ENCODE assay signal across 11 cellular contexts in the genomic region with DNA sequence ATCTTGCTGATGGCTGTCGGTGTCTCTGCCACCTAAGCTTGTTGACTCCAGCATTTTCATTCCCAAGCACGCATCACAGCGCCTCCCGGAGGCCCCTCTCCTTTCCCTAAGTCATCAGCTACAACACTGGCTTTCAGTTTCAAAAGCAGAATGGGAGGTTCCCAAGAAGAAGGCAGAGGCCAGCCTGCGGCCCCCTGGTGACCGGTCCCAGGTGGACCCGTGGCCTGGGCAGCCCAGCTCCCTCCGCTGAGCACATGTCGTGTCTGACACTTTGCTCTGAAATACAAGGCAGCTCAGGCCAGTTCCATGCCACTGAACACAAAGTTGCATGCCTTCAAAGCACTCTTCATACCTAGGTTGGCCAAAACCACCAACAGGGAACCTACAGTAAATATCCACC. TPM values are rescaled to one million over a fixed set of nuclear protein-coding genes. Genes with fewer than 3 reads are reported as not detected.
DNase-seq lines count a peak whose midpoint lies in the region; ATAC-seq and TF ChIP-seq lines count a peak whose summit lies in the region.
"Had no signal": no experiment of that assay in that cellular context is flagged by ENCODE, and none has a peak within 500 bp of the region (broad histone marks: within the 10 kb centered on the region; RNA-seq: fewer than 3 reads in every experiment).

No MANE protein-coding gene starts in this region.

- peaks cover 45 to 54% of the 10 kb centered on the region in 2 donors for H3K36me3 Mint-ChIP-seq in CD14-positive monocyte

- peaks cover 54% of the 10 kb centered on the region for H3K4me1 Mint-ChIP-seq in CD14-positive monocyte

- H3K4me1 ChIP-seq in ovary (ENCODE audit: insufficient read depth): peaks cover 40% of the 10 kb centered on the region

- peak overlapping the region in 4 of 7 donors; percentile 0 to 75 (median 64) for H3K27ac Mint-ChIP-seq in CD14-positive monocyte
- H3K27ac Mint-ChIP-seq: activated B cell treated with CpG ODN at 0.5 μM for 24 hours had no signal

- DNase-seq in CD14-positive monocyte (ENCODE audit: low spot score): no peak
- peak; percentile 57 for DNase-seq in fibroblast of mammary gland (ENCODE audit: low read depth)
- DNase-seq in ovary: peak; percentile 42 to 69 (median 51)
- no peak for DNase-seq in NCI-H1930 (lab: John Stamatoyannopoulos, UW)
- DNase-seq: activated B cell treated with CpG ODN at 0.5 μM for 24 hours; effector memory CD8-positive, alpha-beta T cell; NCI-H1417 treated with DMSO at 0.1 percent for 48 hours had no signal

- ATAC-seq in SK-N-SH treated with all-trans-retinoic acid at 6 μM for 48 hours (peak; percentile 3; the same call in 2 of the 3 replicates), HG03135 (IDR thresholded peaks at IDR 0.05; ENCODE audit: unreplicated experiment) (no peak), GM18505 (IDR thresholded peaks at IDR 0.05; ENCODE audit: unreplicated experiment) (no peak), GM19324 (IDR thresholded peaks at IDR 0.05; ENCODE audit: low FRiP score, unreplicated experiment) (no peak)
- ATAC-seq: effector memory CD8-positive, alpha-beta T cell had no signal

- H3K36me3 ChIP-seq in ovary: no peaks in the 10 kb centered on the region

- H3K9me3 Mint-ChIP-seq in CD14-positive monocyte: no peaks in the 10 kb centered on the region
- H3K9me3 Mint-ChIP-seq: activated B cell treated with CpG ODN at 0.5 μM for 24 hours; effector memory CD8-positive, alpha-beta T cell had no signal

- H3K27me3 Mint-ChIP-seq in CD14-positive monocyte (ENCODE audit: low read depth in 3 of 3): peaks cover 0 to 4% (median 0%) of the 10 kb centered on the region in 3 donors
- H3K27me3 Mint-ChIP-seq: activated B cell treated with CpG ODN at 0.5 μM for 24 hours; effector memory CD8-positive, alpha-beta T cell had no signal

- TF ChIP-seq CTCF in CD14-positive monocyte (IDR thresholded peaks at IDR 0.05) (no peak), fibroblast of mammary gland (conservative IDR thresholded peaks at IDR 0.05; ENCODE audit: control insufficient read depth, insufficient read depth, low read depth, low read length) (peak; percentile 34), ovary (IDR thresholded peaks at IDR 0.05) (peak in 2 of 3 donors; percentile 11 to 23)

- no peaks in the 10 kb centered on the region for H3K9me3 ChIP-seq in ovary

- 11 to 23% (median 18%) methylated on average over 9 of the region's 9 CpGs for WGBS in ovary, 3 donors

- TF ChIP-seq POLR2A in ovary (IDR thresholded peaks at IDR 0.05) (no peak), GM18505 (IDR thresholded peaks at IDR 0.05; ENCODE audit: borderline replicate concordance, extremely low read depth, insufficient read depth, insufficient read length) (no peak)

- TF ChIP-seq EP300 in ovary (IDR thresholded peaks at IDR 0.05): no peak

- H3K27me3 ChIP-seq in ovary: no peaks in the 10 kb centered on the region

- peak overlapping the region; percentile 6 to 91 for H3K27ac ChIP-seq in ovary

- intact Hi-C loops in CD14-positive monocyte (cut with micrococcal nuclease): no loop called here
- intact Hi-C loops in ovary (cut with DNase I): loop anchor here (5.0 to 10.0 kb wide), 3 partner anchors 54 to 216 kb away; partner anchors contain the start of genes ALKBH7 (in 1 of the 4) and PSPN (in 1 of the 4)

- no peak overlapping the region for H3K4me3 ChIP-seq in fibroblast of mammary gland (ENCODE audit: control insufficient read depth, low read depth, low read length)
- peak overlapping the region; percentile 25 for H3K4me3 ChIP-seq in ovary

- H3K4me3 Mint-ChIP-seq in CD14-positive monocyte: no peak overlapping the region
- H3K4me3 Mint-ChIP-seq: activated B cell treated with CpG ODN at 0.5 μM for 24 hours; effector memory CD8-positive, alpha-beta T cell had no signal

TF ChIP-seq in SK-N-SH treated with all-trans-retinoic acid at 6 μM for 48 hours, 23 proteins besides CTCF, POLR2A, EP300 and RAD21:
- TF ChIP-seq BACH2 (CRISPR knock-in tag; IDR thresholded peaks at IDR 0.05; ENCODE audit: borderline replicate concordance) (no peak), CSDC2 (CRISPR knock-in tag; IDR thresholded peaks at IDR 0.05) (no peak), OSR1 (CRISPR knock-in tag; IDR thresholded peaks at IDR 0.05) (no peak), CREB5 (CRISPR knock-in tag; IDR thresholded peaks at IDR 0.05; ENCODE audit: low read depth) (no peak), PPARA (CRISPR knock-in tag; IDR thresholded peaks at IDR 0.05; ENCODE audit: borderline replicate concordance) (no peak), ESRRG (CRISPR knock-in tag; IDR thresholded peaks at IDR 0.05) (no peak), ISL1 (CRISPR knock-in tag; IDR thresholded peaks at IDR 0.05) (no peak), GLIS3 (CRISPR knock-in tag; IDR thresholded peaks at IDR 0.05) (no peak), ZFP30 (CRISPR knock-in tag; IDR thresholded peaks at IDR 0.05) (no peak), ARNTL (CRISPR knock-in tag; IDR thresholded peaks at IDR 0.05; ENCODE audit: borderline replicate concordance, low read depth) (no peak), ZNF70 (CRISPR knock-in tag; IDR thresholded peaks at IDR 0.05) (no peak), POU6F1 (CRISPR knock-in tag; IDR thresholded peaks at IDR 0.05; ENCODE audit: borderline replicate concordance, low read depth) (no peak)
- TF ChIP-seq, protein P1, sequence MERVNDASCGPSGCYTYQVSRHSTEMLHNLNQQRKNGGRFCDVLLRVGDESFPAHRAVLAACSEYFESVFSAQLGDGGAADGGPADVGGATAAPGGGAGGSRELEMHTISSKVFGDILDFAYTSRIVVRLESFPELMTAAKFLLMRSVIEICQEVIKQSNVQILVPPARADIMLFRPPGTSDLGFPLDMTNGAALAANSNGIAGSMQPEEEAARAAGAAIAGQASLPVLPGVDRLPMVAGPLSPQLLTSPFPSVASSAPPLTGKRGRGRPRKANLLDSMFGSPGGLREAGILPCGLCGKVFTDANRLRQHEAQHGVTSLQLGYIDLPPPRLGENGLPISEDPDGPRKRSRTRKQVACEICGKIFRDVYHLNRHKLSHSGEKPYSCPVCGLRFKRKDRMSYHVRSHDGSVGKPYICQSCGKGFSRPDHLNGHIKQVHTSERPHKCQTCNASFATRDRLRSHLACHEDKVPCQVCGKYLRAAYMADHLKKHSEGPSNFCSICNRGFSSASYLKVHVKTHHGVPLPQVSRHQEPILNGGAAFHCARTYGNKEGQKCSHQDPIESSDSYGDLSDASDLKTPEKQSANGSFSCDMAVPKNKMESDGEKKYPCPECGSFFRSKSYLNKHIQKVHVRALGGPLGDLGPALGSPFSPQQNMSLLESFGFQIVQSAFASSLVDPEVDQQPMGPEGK (CRISPR knock-in tag; IDR thresholded peaks at IDR 0.05; ENCODE audit: borderline replicate concordance): no peak

RNA-seq across cellular contexts. Expression of gene MLLT1, which starts 8.5 kb away (rescaled TPM):
- polyA plus RNA-seq in CD14-positive monocyte (under 1 TPM; 0.65 to 0.99 TPM), ovary (10 to 100 TPM; 11.1 to 43.7 TPM)
- total RNA-seq in ovary: 100 to 1,000 TPM in 3 of 7 donors, 10 to 100 TPM in 4; 16.3 to 116 (median 95.8) TPM

Comparison
In these comparisons a context has a peak if more than half of its experiments do, and no peak if none do; other contexts are left out.
1. DNase-seq: peak in fibroblast of mammary gland (single experiment) and ovary (5 of 5); none in CD14-positive monocyte (single experiment) and NCI-H1930 (0 of 2).
2. RNA of gene MLLT1, which starts 8.5 kb away (polyA plus RNA-seq): 11.1 to 43.7 TPM in ovary; 0.65 to 0.99 TPM in CD14-positive monocyte; every median in the first group is over 4 times any median in the second.
3. intact Hi-C loops: an anchor here in ovary (5.0 to 10.0 kb wide); none called in CD14-positive monocyte.